Comparison of ENCODE assay signal across 29 cellular contexts in the genomic region with DNA sequence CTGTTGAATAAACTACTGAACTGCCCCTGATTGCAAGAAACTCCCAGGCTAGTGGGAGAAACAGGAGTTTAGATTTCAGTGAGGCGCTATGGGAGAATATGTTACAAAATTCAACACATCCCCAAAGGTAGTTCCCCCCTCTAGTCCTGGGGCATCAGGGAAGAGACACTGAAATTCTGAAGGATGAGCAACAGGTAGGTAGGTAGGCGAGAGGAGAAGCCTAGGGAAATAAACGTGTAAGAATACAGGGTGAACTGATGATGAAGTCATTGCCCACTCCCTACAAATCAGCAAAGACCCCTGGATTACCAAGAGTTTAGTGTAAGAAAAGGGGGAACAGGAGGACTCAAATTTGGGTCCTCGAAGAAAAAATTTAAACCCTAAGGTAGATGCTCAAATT.
"Had no signal": no experiment of that assay in that cellular context is flagged by ENCODE, and none has a peak within 500 bp of the region (broad histone marks: within the 10 kb centered on the region; RNA-seq: fewer than 3 reads in every experiment).

No MANE protein-coding gene starts in this region.

- H3K27me3 ChIP-seq: esophagus muscularis mucosa, gastrocnemius medialis, hepatocyte had no signal

- H2AFZ ChIP-seq: hepatocyte had no signal

- DNase-seq: cortex of kidney; dermis blood vessel endothelial cell; effector CD4-positive, alpha-beta T cell; effector CD8-positive, alpha-beta T cell; effector memory CD4-positive, alpha-beta T cell; effector memory CD8-positive, alpha-beta T cell; endodermal cell; erythroblast; esophagus squamous epithelium; foreskin fibroblast; foreskin melanocyte; gastrocnemius medialis; glutamatergic neuron; head of caudate nucleus; heart left ventricle; heart right ventricle; hippocampal formation had no signal

- FAIRE-seq: endometrium, endothelial cell of umbilical vein, frontal cortex had no signal

- H3K4me1 ChIP-seq: esophagus muscularis mucosa, esophagus squamous epithelium, foreskin keratinocyte, gastroesophageal sphincter had no signal

- H3K9me3 ChIP-seq: esophagus muscularis mucosa, esophagus squamous epithelium, gastrocnemius medialis, gastroesophageal sphincter had no signal

- H3K4me1 Mint-ChIP-seq: endodermal cell had no signal

- H3K4me2 ChIP-seq: hepatocyte had no signal

- ATAC-seq: effector memory CD8-positive, alpha-beta T cell; esophagus mucosa; foreskin keratinocyte; gastrocnemius medialis; gastroesophageal sphincter; heart left ventricle; heart right ventricle had no signal

- H3K27me3 Mint-ChIP-seq: dendritic cell treated with granulocyte-macrophage colony-stimulating factor and Interleukin-4, amounts not matched to agents 40 ng/mL and 50 ng/mL, for 4 days had no signal

- H3K4me3 Mint-ChIP-seq: dendritic cell treated with granulocyte-macrophage colony-stimulating factor and Interleukin-4, amounts not matched to agents 40 ng/mL and 50 ng/mL, for 4 days; effector memory CD8-positive, alpha-beta T cell; endodermal cell had no signal

- H3K9me3 Mint-ChIP-seq: dendritic cell treated with granulocyte-macrophage colony-stimulating factor and Interleukin-4, amounts not matched to agents 40 ng/mL and 50 ng/mL, for 4 days; effector memory CD8-positive, alpha-beta T cell; endodermal cell had no signal

- H3K79me2 ChIP-seq: hepatocyte had no signal

- H3K27ac ChIP-seq: coronary artery, dorsolateral prefrontal cortex, epithelial cell of prostate, esophagus muscularis mucosa, esophagus squamous epithelium, foreskin keratinocyte, gastrocnemius medialis, gastroesophageal sphincter, heart left ventricle, heart right ventricle, hepatocyte had no signal

- H3K27ac Mint-ChIP-seq: dendritic cell treated with granulocyte-macrophage colony-stimulating factor and Interleukin-4, amounts not matched to agents 40 ng/mL and 50 ng/mL, for 4 days; effector memory CD8-positive, alpha-beta T cell; endodermal cell had no signal

- H3K36me3 ChIP-seq: esophagus muscularis mucosa, esophagus squamous epithelium, gastrocnemius medialis, gastroesophageal sphincter, heart left ventricle, heart right ventricle had no signal

- H3K4me3 ChIP-seq: coronary artery, dorsolateral prefrontal cortex, esophagus muscularis mucosa, esophagus squamous epithelium, gastrocnemius medialis, gastroesophageal sphincter, heart left ventricle, heart right ventricle, hepatocyte had no signal
